Comparison of ENCODE assay signal across 23 cellular contexts in genomic region chr1:34292472-34292871, GRCh38.
DNase-seq lines count a peak whose midpoint lies in the region; ATAC-seq and TF ChIP-seq lines count a peak whose summit lies in the region.
"Had no signal": no experiment of that assay in that cellular context is flagged by ENCODE, and none has a peak within 500 bp of the region (broad histone marks: within the 10 kb centered on the region; RNA-seq: fewer than 3 reads in every experiment).

No MANE protein-coding gene starts in this region.

- no peak for TF ChIP-seq CTCF in SK-N-SH (IDR thresholded peaks at IDR 0.05)
- TF ChIP-seq CTCF in OCI-LY3 (IDR thresholded peaks at IDR 0.05; ENCODE audit: low read depth, low read length), result peak; percentile 48
- TF ChIP-seq CTCF in foreskin keratinocyte (conservative IDR thresholded peaks at IDR 0.05), result peak; percentile 24
- TF ChIP-seq CTCF in upper lobe of right lung (IDR thresholded peaks at IDR 0.05), result no peak

- H3K4me1 ChIP-seq in SK-N-SH (ENCODE audit: control insufficient read depth in 1 of 2, insufficient read depth in 2 of 2, low read depth in 1 of 2, low read length in 1 of 2), result no peaks in the 10 kb centered on the region
- peaks cover 28% of the 10 kb centered on the region for H3K4me1 ChIP-seq in OCI-LY3 (ENCODE audit: low read length)
- H3K4me1 ChIP-seq in foreskin keratinocyte, result no peaks in the 10 kb centered on the region
- no peaks in the 10 kb centered on the region for H3K4me1 ChIP-seq in upper lobe of right lung
- H3K4me1 ChIP-seq: A549, adrenal gland, breast epithelium, gastrocnemius medialis, spleen had no signal

- no peaks in the 10 kb centered on the region for H3K27me3 ChIP-seq in SK-N-SH (ENCODE audit: insufficient read depth)
- no peaks in the 10 kb centered on the region for H3K27me3 ChIP-seq in OCI-LY3 (ENCODE audit: low read depth, low read length)
- peaks cover 13% of the 10 kb centered on the region for H3K27me3 ChIP-seq in foreskin keratinocyte
- no peaks in the 10 kb centered on the region for H3K27me3 ChIP-seq in upper lobe of right lung
- H3K27me3 ChIP-seq: breast epithelium, gastrocnemius medialis had no signal

- H3K79me2 ChIP-seq in SK-N-SH (ENCODE audit: insufficient read depth) (no peaks in the 10 kb centered on the region), OCI-LY3 (ENCODE audit: low read length) (no peaks in the 10 kb centered on the region)

- intact Hi-C loops in upper lobe of right lung (cut with DNase I) (no loop called here), posterior cingulate gyrus (cut with DNase I) (no loop called here)

- H3K4me3 ChIP-seq in SK-N-SH (ENCODE audit: low read depth in 2 of 2, low read length in 1 of 2) (no peak overlapping the region), OCI-LY3 (ENCODE audit: low read length) (no peak overlapping the region), upper lobe of right lung (no peak overlapping the region)
- H3K4me3 ChIP-seq: A549, adrenal gland, breast epithelium, gastrocnemius medialis, mucosa of descending colon, spleen had no signal

- no peak for TF ChIP-seq EP300 in SK-N-SH (IDR thresholded peaks at IDR 0.05; ENCODE audit: borderline replicate concordance in 1 of 2, low read depth in 1 of 2, low read length in 1 of 2)

- H3K27ac ChIP-seq in SK-N-SH (ENCODE audit: low read depth in 2 of 2, low read length in 1 of 2), result no peak overlapping the region
- H3K27ac ChIP-seq in OCI-LY3 (ENCODE audit: low read length), result no peak overlapping the region
- H3K27ac ChIP-seq in foreskin keratinocyte, result no peak overlapping the region
- no peak overlapping the region for H3K27ac ChIP-seq in upper lobe of right lung
- H3K27ac ChIP-seq: A549, adrenal gland, breast epithelium, gastrocnemius medialis, spleen had no signal

- POLR2A ChIA-PET in SK-N-SH (lab: Yijun Ruan, JAX), result no interaction called here

- CTCF ChIA-PET in SK-N-SH (lab: Yijun Ruan, JAX), result no interaction called here

- H3K9me2 ChIP-seq in SK-N-SH, result no peaks in the 10 kb centered on the region

- ATAC-seq in SK-N-SH treated with all-trans-retinoic acid at 6 μM for 48 hours (no peak), foreskin keratinocyte (no peak), upper lobe of right lung (peak; percentile 31)
- ATAC-seq: A549, gastrocnemius medialis, left colon, mucosa of descending colon, T-cell had no signal

- DNase-seq in SK-N-SH, result no peak
- no peak for DNase-seq in foreskin keratinocyte
- no peak for DNase-seq in upper lobe of right lung
- no peak for DNase-seq in T-helper 9 cell
- no peak for DNase-seq in NCI-H2029 (lab: John Stamatoyannopoulos, UW)
- DNase-seq in posterior cingulate gyrus, result no peak
- DNase-seq: activated gamma-delta T cell; adrenal gland; CD4-positive, alpha-beta T cell; cortex of kidney; DMS79; gastrocnemius medialis; HCEC 1CT; left colon; MM.1S; mucosa of descending colon; NCI-H345; spleen; T-cell had no signal

- H3K4me2 ChIP-seq in SK-N-SH (no peak overlapping the region), OCI-LY3 (ENCODE audit: low read length) (no peak overlapping the region)
- H3K4me2 ChIP-seq: A549 had no signal

- H4K20me1 ChIP-seq in SK-N-SH (ENCODE audit: insufficient read depth), result no peaks in the 10 kb centered on the region
- H4K20me1 ChIP-seq in OCI-LY3 (ENCODE audit: insufficient read depth, low read length), result no peaks in the 10 kb centered on the region

- no peak overlapping the region for H3K9ac ChIP-seq in SK-N-SH
- H3K9ac ChIP-seq in OCI-LY3 (ENCODE audit: low read length), result no peak overlapping the region

- TF ChIP-seq RAD21 in SK-N-SH (IDR thresholded peaks at IDR 0.05; ENCODE audit: low read length), result peak; percentile 24; the same call in 1 of the 2 replicates

- H3K36me3 ChIP-seq in SK-N-SH (replicated peaks in 1 of 2; ENCODE audit: control insufficient read depth in 1 of 2, insufficient read depth in 2 of 2, low read length in 1 of 2) (no peaks in the 10 kb centered on the region), OCI-LY3 (replicated peaks; ENCODE audit: low read depth, low read length) (no peaks in the 10 kb centered on the region), upper lobe of right lung (no peaks in the 10 kb centered on the region)
- H3K36me3 ChIP-seq: adrenal gland, breast epithelium, gastrocnemius medialis, spleen had no signal

- H3K9me3 ChIP-seq in SK-N-SH, result no peaks in the 10 kb centered on the region; the same call in 1 of the 2 replicates
- H3K9me3 ChIP-seq in OCI-LY3 (ENCODE audit: insufficient read depth, low read length), result no peaks in the 10 kb centered on the region
- H3K9me3 ChIP-seq in upper lobe of right lung, result no peaks in the 10 kb centered on the region
- H3K9me3 ChIP-seq: A549, adrenal gland, breast epithelium, gastrocnemius medialis, mucosa of descending colon, spleen had no signal

- H3F3A ChIP-seq in SK-N-SH (replicated peaks; ENCODE audit: insufficient read depth), result no peaks in the 10 kb centered on the region

- 13% methylated on average over 2 of the region's 2 CpGs for WGBS in SK-N-SH (ENCODE audit: low lambda C conversion rate)

- no peak overlapping the region for H2AFZ ChIP-seq in SK-N-SH (ENCODE audit: low read depth)
- peak overlapping the region; percentile 83; the same call in 1 of the 2 replicates for H2AFZ ChIP-seq in OCI-LY3 (ENCODE audit: low read depth, low read length)

TF ChIP-seq in SK-N-SH, 30 proteins besides CTCF, POLR2A, EP300 and RAD21:
- TF ChIP-seq RFX5 (IDR thresholded peaks at IDR 0.05; ENCODE audit: low read length), result no peak
- no peak for TF ChIP-seq ELF1 (IDR thresholded peaks at IDR 0.05)
- TF ChIP-seq TCF12 (IDR thresholded peaks at IDR 0.05), result no peak
- TF ChIP-seq, protein P1, sequence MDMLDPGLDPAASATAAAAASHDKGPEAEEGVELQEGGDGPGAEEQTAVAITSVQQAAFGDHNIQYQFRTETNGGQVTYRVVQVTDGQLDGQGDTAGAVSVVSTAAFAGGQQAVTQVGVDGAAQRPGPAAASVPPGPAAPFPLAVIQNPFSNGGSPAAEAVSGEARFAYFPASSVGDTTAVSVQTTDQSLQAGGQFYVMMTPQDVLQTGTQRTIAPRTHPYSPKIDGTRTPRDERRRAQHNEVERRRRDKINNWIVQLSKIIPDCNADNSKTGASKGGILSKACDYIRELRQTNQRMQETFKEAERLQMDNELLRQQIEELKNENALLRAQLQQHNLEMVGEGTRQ (IDR thresholded peaks at IDR 0.05; ENCODE audit: borderline replicate concordance, low read depth, low read length), result no peak
- no peak for TF ChIP-seq TAF1 (IDR thresholded peaks at IDR 0.05; ENCODE audit: borderline replicate concordance, low read depth, low read length)
- TF ChIP-seq RCOR1 (IDR thresholded peaks at IDR 0.05; ENCODE audit: low read length), result no peak
- no peak for TF ChIP-seq JUND (IDR thresholded peaks at IDR 0.05)
- TF ChIP-seq, protein P2, sequence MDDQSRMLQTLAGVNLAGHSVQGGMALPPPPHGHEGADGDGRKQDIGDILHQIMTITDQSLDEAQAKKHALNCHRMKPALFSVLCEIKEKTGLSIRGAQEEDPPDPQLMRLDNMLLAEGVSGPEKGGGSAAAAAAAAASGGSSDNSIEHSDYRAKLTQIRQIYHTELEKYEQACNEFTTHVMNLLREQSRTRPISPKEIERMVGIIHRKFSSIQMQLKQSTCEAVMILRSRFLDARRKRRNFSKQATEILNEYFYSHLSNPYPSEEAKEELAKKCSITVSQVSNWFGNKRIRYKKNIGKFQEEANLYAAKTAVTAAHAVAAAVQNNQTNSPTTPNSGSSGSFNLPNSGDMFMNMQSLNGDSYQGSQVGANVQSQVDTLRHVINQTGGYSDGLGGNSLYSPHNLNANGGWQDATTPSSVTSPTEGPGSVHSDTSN (IDR thresholded peaks at IDR 0.05), result no peak

TF ChIP-seq in SK-N-SH treated with all-trans-retinoic acid at 6 μM for 48 hours, 23 proteins besides CTCF, POLR2A, EP300 and RAD21:
- no peak for TF ChIP-seq BACH2 (CRISPR knock-in tag; IDR thresholded peaks at IDR 0.05; ENCODE audit: borderline replicate concordance)
- TF ChIP-seq ZNF8 (CRISPR knock-in tag; IDR thresholded peaks at IDR 0.05), result no peak
- TF ChIP-seq ZFP30 (CRISPR knock-in tag; IDR thresholded peaks at IDR 0.05), result no peak
- TF ChIP-seq ZFP3 (CRISPR knock-in tag; IDR thresholded peaks at IDR 0.05), result no peak
- TF ChIP-seq CSDC2 (CRISPR knock-in tag; IDR thresholded peaks at IDR 0.05), result no peak
- no peak for TF ChIP-seq ZNF70 (CRISPR knock-in tag; IDR thresholded peaks at IDR 0.05)
- no peak for TF ChIP-seq CREB5 (CRISPR knock-in tag; IDR thresholded peaks at IDR 0.05; ENCODE audit: low read depth)
- no peak for TF ChIP-seq OSR1 (CRISPR knock-in tag; IDR thresholded peaks at IDR 0.05)

Comparison
In these comparisons a context has a peak if more than half of its experiments do, and no peak if none do; other contexts are left out.
1. CTCF ChIP-seq: peak in OCI-LY3 (single experiment) and foreskin keratinocyte (single experiment); none in SK-N-SH (single experiment) and upper lobe of right lung (single experiment).